In genomic region chr4:4398430-4398829, GRCh38 we compare ENCODE assay signal across 31 cellular contexts. TPM values are rescaled to one million over a fixed set of nuclear protein-coding genes. Genes with fewer than 3 reads are reported as not detected.
"Had no signal": no experiment of that assay in that cellular context is flagged by ENCODE, and none has a peak within 500 bp of the region (broad histone marks: within the 10 kb centered on the region; RNA-seq: fewer than 3 reads in every experiment).

No MANE protein-coding gene starts in this region.

- H3K4me3 ChIP-seq: neural progenitor cell, ovary, psoas muscle, right lobe of liver, skin epidermis, smooth muscle cell, spleen, suprapubic skin, testis, tibial artery, transverse colon, upper lobe of right lung, uterus had no signal

- H3K9me3 Mint-ChIP-seq: natural killer cell; stimulated activated naive CD8-positive, alpha-beta T cell treated with anti-CD3 and anti-CD28 coated beads, Interleukin-15, amount 100 ng/mL, for 72 hours; type B pancreatic cell had no signal

- H3K9ac ChIP-seq: neural progenitor cell, parathyroid adenoma had no signal

- ATAC-seq: natural killer cell; psoas muscle; right cardiac atrium; right lobe of liver; stimulated activated memory B cell treated with anti-CD40 and anti-IgM and Interleukin-4, amounts not matched to agents 10 μg/mL and 1 μg/mL and 100 μg/mL, for 72 hours; stimulated activated naive CD8-positive, alpha-beta T cell treated with anti-CD3 and anti-CD28 coated beads, Interleukin-15, amount 100 ng/mL, for 72 hours; stimulated activated naive CD8-positive, alpha-beta T cell treated with anti-CD3 and anti-CD28 coated beads, Interleukin-15, Interleukin-2, amounts not matched to agents 100 U/mL and 50 U/mL, for 24 hours; upper lobe of right lung had no signal

- H3K9me3 ChIP-seq: ovary, right lobe of liver, suprapubic skin, testis, transverse colon, upper lobe of right lung, uterus had no signal

- H2AFZ ChIP-seq: neural progenitor cell, parathyroid adenoma had no signal

- H3K36me3 Mint-ChIP-seq: natural killer cell; neural progenitor cell; stimulated activated memory B cell treated with anti-CD40 and anti-IgM and Interleukin-4, amounts not matched to agents 10 μg/mL and 1 μg/mL and 100 μg/mL, for 72 hours had no signal

- H3K27ac ChIP-seq: neural progenitor cell, ovary, parathyroid adenoma, psoas muscle, right lobe of liver, skin epidermis, spleen, suprapubic skin, testis, tibial artery, transverse colon, upper lobe of right lung, uterus had no signal

- H3K4me1 ChIP-seq: parathyroid adenoma, psoas muscle, right lobe of liver, tibial artery, transverse colon, upper lobe of right lung, uterus had no signal

- H3K27ac Mint-ChIP-seq: natural killer cell; nephron; neural progenitor cell; progenitor cell of endocrine pancreas; stimulated activated memory B cell treated with anti-CD40 and anti-IgM and Interleukin-4, amounts not matched to agents 10 μg/mL and 1 μg/mL and 100 μg/mL, for 72 hours; stimulated activated naive CD8-positive, alpha-beta T cell treated with anti-CD3 and anti-CD28 coated beads, Interleukin-15, amount 100 ng/mL, for 72 hours; type B pancreatic cell had no signal

- H3K4me2 ChIP-seq: neural progenitor cell, smooth muscle cell had no signal

- H3K36me3 ChIP-seq: neural progenitor cell, ovary, right lobe of liver, spleen, suprapubic skin, tibial artery, transverse colon, upper lobe of right lung, uterus had no signal

- H3K79me2 ChIP-seq: parathyroid adenoma had no signal

- DNase-seq: natural killer cell; occipital lobe; ovary; right cardiac atrium; spleen; stimulated activated CD4-positive, alpha-beta T cell treated with anti-CD3 and anti-CD28 coated beads, Interleukin-12 subunit alpha, Interleukin-12 subunit beta, amount 100 ng/mL, for 4 hours; stimulated activated CD4-positive, alpha-beta T cell treated with anti-CD3 and anti-CD28 coated beads, Interleukin-1b, Interleukin-23, amount 100 ng/mL, for 48 hours; stimulated activated CD4-positive, alpha-beta T cell treated with anti-CD3 and anti-CD28 coated beads, Interleukin-4, amount 100 ng/mL, for 1 hour; stimulated activated CD4-positive, alpha-beta T cell treated with anti-CD3 and anti-CD28 coated beads, Interleukin-4, amount 100 ng/mL, for 4 hours; stimulated activated CD8-positive, alpha-beta memory T cell treated with anti-CD3 and anti-CD28 coated beads, Interleukin-4, amount 100 ng/mL, for 48 hours; stimulated activated naive CD4-positive, alpha-beta T cell; stimulated activated naive CD8-positive, alpha-beta T cell treated with anti-CD3 and anti-CD28 coated beads, Interleukin-15, amount 100 ng/mL, for 72 hours; stimulated activated naive CD8-positive, alpha-beta T cell treated with anti-CD3 and anti-CD28 coated beads, Interleukin-15, Interleukin-2, amounts not matched to agents 100 U/mL and 50 U/mL, for 24 hours; substantia nigra; testis; tibial artery; transverse colon; upper lobe of right lung; uterus had no signal

- H3K27me3 ChIP-seq: ovary, right lobe of liver, testis, uterus had no signal

- H3K4me3 Mint-ChIP-seq: natural killer cell; nephron; neural progenitor cell; stimulated activated memory B cell treated with anti-CD40 and anti-IgM and Interleukin-4, amounts not matched to agents 10 μg/mL and 1 μg/mL and 100 μg/mL, for 72 hours; stimulated activated naive CD8-positive, alpha-beta T cell treated with anti-CD3 and anti-CD28 coated beads, Interleukin-15, amount 100 ng/mL, for 72 hours; type B pancreatic cell had no signal

- H3K27me3 Mint-ChIP-seq: type B pancreatic cell had no signal

RNA-seq across cellular contexts. Expression of gene NSG1, which starts 11.5 kb away (rescaled TPM):
- total RNA-seq: osteoblast had no signal
